33 cellular contexts compared by ENCODE assay signal in the genomic region with DNA sequence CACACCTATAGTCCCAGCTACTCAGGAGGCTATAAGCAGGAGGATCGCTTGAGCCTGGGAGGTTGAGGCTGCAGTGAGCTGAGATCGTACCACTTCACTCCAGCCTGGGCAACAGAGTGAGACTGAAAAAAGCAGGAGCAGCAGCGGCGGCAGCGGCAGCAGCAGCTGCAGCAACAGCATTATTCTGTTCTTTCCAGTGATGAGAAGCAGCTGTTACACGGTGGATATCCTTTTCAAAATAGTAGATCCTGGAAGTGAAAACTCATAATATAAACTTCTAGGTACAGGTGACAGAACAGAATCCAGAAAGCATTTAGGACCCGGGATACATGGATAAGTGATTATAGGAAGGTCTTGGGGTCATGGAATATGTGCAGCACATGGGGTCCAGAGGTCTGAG. TPM values are rescaled to one million over a fixed set of nuclear protein-coding genes. Genes with fewer than 3 reads are reported as not detected.
"Had no signal": no experiment of that assay in that cellular context is flagged by ENCODE, and none has a peak within 500 bp of the region (broad histone marks: within the 10 kb centered on the region; RNA-seq: fewer than 3 reads in every experiment).

No MANE protein-coding gene starts in this region.

- H3K4me1 ChIP-seq: lower lobe of right lung, psoas muscle, sigmoid colon, testis, tibial artery had no signal

- ATAC-seq: effector memory CD8-positive, alpha-beta T cell; heart right ventricle; left colon; left ventricle myocardium superior; lower lobe of right lung; natural killer cell; psoas muscle; right cardiac atrium; stimulated activated memory B cell treated with anti-CD40 and anti-IgM and Interleukin-4, amounts not matched to agents 10 μg/mL and 1 μg/mL and 100 μg/mL, for 72 hours; stimulated activated naive CD8-positive, alpha-beta T cell treated with anti-CD3 and anti-CD28 coated beads, Interleukin-15, Interleukin-2, amounts not matched to agents 100 U/mL and 50 U/mL, for 24 hours had no signal

- H3K27ac Mint-ChIP-seq: effector memory CD8-positive, alpha-beta T cell; immature natural killer cell; natural killer cell; stimulated activated memory B cell treated with anti-CD40 and anti-IgM and Interleukin-4, amounts not matched to agents 10 μg/mL and 1 μg/mL and 100 μg/mL, for 72 hours; type B pancreatic cell had no signal

- H3K36me3 Mint-ChIP-seq: natural killer cell, type B pancreatic cell had no signal

- H3K9me3 ChIP-seq: esophagus squamous epithelium, heart right ventricle, lower lobe of right lung, ovary, psoas muscle, sigmoid colon, testis, tibial artery had no signal

- H3K27me3 ChIP-seq: ovary, testis had no signal

- H3K36me3 ChIP-seq: esophagus squamous epithelium, heart right ventricle, lower lobe of right lung, ovary, sigmoid colon, spleen, tibial artery had no signal

- H3K4me3 Mint-ChIP-seq: effector memory CD8-positive, alpha-beta T cell; immature natural killer cell; stimulated activated memory B cell treated with anti-CD40 and anti-IgM and Interleukin-4, amounts not matched to agents 10 μg/mL and 1 μg/mL and 100 μg/mL, for 72 hours; type B pancreatic cell had no signal

- H3K27ac ChIP-seq: esophagus squamous epithelium, heart right ventricle, lower lobe of right lung, ovary, psoas muscle, sigmoid colon, skin epidermis, spleen, testis, tibial artery had no signal

- H3K4me3 ChIP-seq: esophagus squamous epithelium, heart right ventricle, lower lobe of right lung, ovary, psoas muscle, sigmoid colon, skin epidermis, spleen, testis, tibial artery had no signal

- H3K9me3 Mint-ChIP-seq: effector memory CD8-positive, alpha-beta T cell; immature natural killer cell; natural killer cell had no signal

- DNase-seq: cortex of kidney; effector memory CD8-positive, alpha-beta T cell; erythroblast; esophagus squamous epithelium; foreskin melanocyte; glutamatergic neuron; heart right ventricle; hypothalamus; immature natural killer cell; islet precursor cell; kidney glomerular epithelial cell; left colon; left ventricle myocardium superior; lower lobe of right lung; natural killer cell; occipital lobe; ovary; posterior cingulate gyrus; psoas muscle; right cardiac atrium; sigmoid colon; spleen; stimulated activated CD4-positive, alpha-beta T cell treated with anti-CD3 and anti-CD28 coated beads, Interleukin-4, amount 100 ng/mL, for 4 hours; stimulated activated naive CD8-positive, alpha-beta T cell treated with anti-CD3 and anti-CD28 coated beads, Interleukin-15, Interleukin-2, amounts not matched to agents 100 U/mL and 50 U/mL, for 24 hours; substantia nigra; testis; tibial artery had no signal

RNA-seq across cellular contexts. Expression of a gene that starts 17.8 kb away (rescaled TPM):
- total RNA-seq: dermis microvascular lymphatic vessel endothelial cell, esophagus squamous epithelium, heart right ventricle, left ventricle myocardium superior, mononuclear cell, natural killer cell, occipital lobe, psoas muscle, right cardiac atrium, spleen had no signal
- polyA plus RNA-seq: heart right ventricle, immature natural killer cell, neural cell, right cardiac atrium had no signal
